Comparison of ENCODE assay signal across 17 cellular contexts in genomic region chr3:113251817-113252216, GRCh38. TPM values are rescaled to one million over a fixed set of nuclear protein-coding genes. Genes with fewer than 3 reads are reported as not detected.
"Had no signal": no experiment of that assay in that cellular context is flagged by ENCODE, and none has a peak within 500 bp of the region (broad histone marks: within the 10 kb centered on the region; RNA-seq: fewer than 3 reads in every experiment).

No MANE protein-coding gene starts in this region.

- DNase-seq: activated CD4-positive, alpha-beta memory T cell treated with anti-CD3 and anti-CD28 coated beads, Interleukin-2, amount 10 ng/mL, durations not matched to agents 7 days and 5 days; activated CD4-positive, alpha-beta T cell treated with anti-CD3 and anti-CD28 coated beads for 4 hours; activated naive CD4-positive, alpha-beta T cell treated with anti-CD3 and anti-CD28 coated beads, Interleukin-2, amount 10 ng/mL, durations not matched to agents 7 days and 5 days; activated T-cell treated with anti-CD3 and anti-CD28 coated beads, Interleukin-2, amount 50 U/mL, for 24 hours; dermis blood vessel endothelial cell; erythroblast; left lung; natural killer cell; nucleus accumbens; stimulated activated CD4-positive, alpha-beta T cell treated with anti-CD3 and anti-CD28 coated beads, Interleukin-15, amount 100 ng/mL, for 24 hours; stimulated activated CD4-positive, alpha-beta T cell treated with anti-CD3 and anti-CD28 coated beads, Interleukin-4, amount 100 ng/mL, for 1 hour; stimulated activated naive B cell treated with anti-CD40 and anti-IgM and Interleukin-4, amounts not matched to agents 10 μg/mL and 1 μg/mL and 100 μg/mL, for 72 hours had no signal

- H3K36me3 ChIP-seq: left lung had no signal

- H3K4me2 ChIP-seq: hepatocyte had no signal

- H3K4me1 Mint-ChIP-seq: activated CD4-positive, alpha-beta memory T cell treated with anti-CD3 and anti-CD28 coated beads, Interleukin-2, amount 10 ng/mL, durations not matched to agents 7 days and 5 days; activated naive CD4-positive, alpha-beta T cell treated with anti-CD3 and anti-CD28 coated beads, Interleukin-2, amount 10 ng/mL, durations not matched to agents 7 days and 5 days; natural killer cell had no signal

- H3K27me3 ChIP-seq: ascending aorta, hepatocyte, left lung, tibial nerve had no signal

- ATAC-seq: left lung; natural killer cell; stimulated activated naive B cell treated with anti-CD40 and anti-IgM and Interleukin-4, amounts not matched to agents 10 μg/mL and 1 μg/mL and 100 μg/mL, for 72 hours had no signal

- H3K27ac Mint-ChIP-seq: activated CD4-positive, alpha-beta memory T cell treated with anti-CD3 and anti-CD28 coated beads, Interleukin-2, amount 10 ng/mL, durations not matched to agents 7 days and 5 days; activated naive CD4-positive, alpha-beta T cell treated with anti-CD3 and anti-CD28 coated beads, Interleukin-2, amount 10 ng/mL, durations not matched to agents 7 days and 5 days; activated T-cell treated with anti-CD3 and anti-CD28 coated beads, Interleukin-2, amount 50 U/mL, for 24 hours; memory B cell; natural killer cell; stimulated activated naive B cell treated with anti-CD40 and anti-IgM and Interleukin-4, amounts not matched to agents 10 μg/mL and 1 μg/mL and 100 μg/mL, for 72 hours had no signal

- H2AFZ ChIP-seq: hepatocyte had no signal

- H3K4me1 ChIP-seq: left lung had no signal

- H3K4me3 Mint-ChIP-seq: activated CD4-positive, alpha-beta memory T cell treated with anti-CD3 and anti-CD28 coated beads, Interleukin-2, amount 10 ng/mL, durations not matched to agents 7 days and 5 days; activated naive CD4-positive, alpha-beta T cell treated with anti-CD3 and anti-CD28 coated beads, Interleukin-2, amount 10 ng/mL, durations not matched to agents 7 days and 5 days; activated T-cell treated with anti-CD3 and anti-CD28 coated beads, Interleukin-2, amount 50 U/mL, for 24 hours; memory B cell; natural killer cell; stimulated activated naive B cell treated with anti-CD40 and anti-IgM and Interleukin-4, amounts not matched to agents 10 μg/mL and 1 μg/mL and 100 μg/mL, for 72 hours had no signal

- H3K9me3 ChIP-seq: ascending aorta, left lung, tibial nerve had no signal

- H3K4me3 ChIP-seq: ascending aorta, hepatocyte, left lung, skin epidermis, tibial nerve had no signal

- H3K36me3 Mint-ChIP-seq: activated naive CD4-positive, alpha-beta T cell treated with anti-CD3 and anti-CD28 coated beads, Interleukin-2, amount 10 ng/mL, durations not matched to agents 7 days and 5 days; memory B cell; natural killer cell; stimulated activated naive B cell treated with anti-CD40 and anti-IgM and Interleukin-4, amounts not matched to agents 10 μg/mL and 1 μg/mL and 100 μg/mL, for 72 hours had no signal

- H3K27ac ChIP-seq: ascending aorta, hepatocyte, left lung had no signal

- H3K9me3 Mint-ChIP-seq: activated CD4-positive, alpha-beta memory T cell treated with anti-CD3 and anti-CD28 coated beads, Interleukin-2, amount 10 ng/mL, durations not matched to agents 7 days and 5 days; activated naive CD4-positive, alpha-beta T cell treated with anti-CD3 and anti-CD28 coated beads, Interleukin-2, amount 10 ng/mL, durations not matched to agents 7 days and 5 days; activated T-cell treated with anti-CD3 and anti-CD28 coated beads, Interleukin-2, amount 50 U/mL, for 24 hours; memory B cell; natural killer cell; stimulated activated naive B cell treated with anti-CD40 and anti-IgM and Interleukin-4, amounts not matched to agents 10 μg/mL and 1 μg/mL and 100 μg/mL, for 72 hours had no signal

RNA-seq across cellular contexts. Expression of gene BOC, which starts 40.5 kb away (rescaled TPM):
- total RNA-seq: activated CD4-positive, alpha-beta memory T cell treated with anti-CD3 and anti-CD28 coated beads, Interleukin-2, amount 10 ng/mL, durations not matched to agents 7 days and 5 days had no signal
